Comparison of ENCODE assay signal across 7 cellular contexts in genomic region chr11:67583319-67584204, GRCh38. TPM values are rescaled to one million over a fixed set of nuclear protein-coding genes. Genes with fewer than 3 reads are reported as not detected.
DNase-seq lines count a peak whose midpoint lies in the region; ATAC-seq, FAIRE-seq and TF ChIP-seq lines count a peak whose summit lies in the region.

Gene GSTP1 (plus strand): TSS chr11:67583812. CDS start chr11:67583844, 32 bp downstream.

- DNase-seq in GM12892 (ENCODE audit: insufficient read length) (peak; percentile 79), NCI-H2196 treated with DMSO at 0.1 percent for 48 hours (lab: John Stamatoyannopoulos, UW; ENCODE audit: unreplicated experiment) (peak; percentile 76)
- peak; percentile 90 for DNase-seq in activated CD4-positive, alpha-beta T cell treated with anti-CD3 and anti-CD28 coated beads for 36 hours
- DNase-seq in stimulated activated CD4-positive, alpha-beta T cell treated with anti-CD3 and anti-CD28 coated beads, Interleukin-1b, Interleukin-23, amount 100 ng/mL, for 48 hours = peak; percentile 78

- peak; percentile 98 for TF ChIP-seq POLR2A in GM12892 (IDR thresholded peaks at IDR 0.05; ENCODE audit: low read depth, low read length)

- peak; percentile 84 for FAIRE-seq in GM12892 (lab: Jason Lieb, UNC)

- H3K4me1 Mint-ChIP-seq in activated CD4-positive, alpha-beta T cell treated with anti-CD3 and anti-CD28 coated beads for 36 hours = peaks cover 52% of the 10 kb centered on the region

- intact Hi-C loops in activated CD4-positive, alpha-beta T cell treated with anti-CD3 and anti-CD28 coated beads for 36 hours (cut with DNase I, micrococcal nuclease) = loop anchor here (1.0 to 5.0 kb wide), 6 partner anchors 23 to 296 kb away; partner anchors contain the start of genes NDUFV1 (in 2 of the 2), ANKRD13D (in 1 of the 2), CDK2AP2 (in 1 of the 2) and NUDT8 (in 1 of the 2)

- CTCF ChIA-PET in activated CD4-positive, alpha-beta T cell treated with anti-CD3 and anti-CD28 coated beads for 36 hours (lab: Charles Lee) = interaction anchor here (1.0 to 2.8 kb wide), 7 partner anchors 9 to 346 kb away, joined by 3 to 11 read pairs (median 3); no protein-coding TSS in a partner anchor

- POLR2A ChIA-PET in activated CD4-positive, alpha-beta T cell treated with anti-CD3 and anti-CD28 coated beads for 36 hours (lab: Charles Lee) = interaction anchor here (0.6 to 0.8 kb wide), 3 partner anchors 30 to 170 kb away, joined by 3 to 6 read pairs (median 3); no protein-coding TSS in a partner anchor

- H3K4me3 Mint-ChIP-seq in activated CD4-positive, alpha-beta T cell treated with anti-CD3 and anti-CD28 coated beads for 36 hours = peak within 1 kb of the TSS; percentile 89

- H3K27ac ChIP-seq in cingulate gyrus (ENCODE audit: low read depth, low read length) = peak within 1 kb of the TSS; percentile 89
- H3K27ac ChIP-seq in layer of hippocampus (ENCODE audit: low read depth, low read length) = peak within 1 kb of the TSS; percentile 94

- peak within 1 kb of the TSS; percentile 94 for H3K27ac Mint-ChIP-seq in activated CD4-positive, alpha-beta T cell treated with anti-CD3 and anti-CD28 coated beads for 36 hours

- peaks cover 9% of the 10 kb centered on the region for H3K27me3 Mint-ChIP-seq in activated CD4-positive, alpha-beta T cell treated with anti-CD3 and anti-CD28 coated beads for 36 hours

- H3K36me3 Mint-ChIP-seq in activated CD4-positive, alpha-beta T cell treated with anti-CD3 and anti-CD28 coated beads for 36 hours (ENCODE audit: low read depth) = peaks cover 40% of the 10 kb centered on the region

- peaks cover 6% of the 10 kb centered on the region for H3K9me3 Mint-ChIP-seq in activated CD4-positive, alpha-beta T cell treated with anti-CD3 and anti-CD28 coated beads for 36 hours (ENCODE audit: low read depth)

- ATAC-seq in HG02678 (IDR thresholded peaks at IDR 0.05; ENCODE audit: unreplicated experiment) = peak; percentile 68
- peak; percentile 85 for ATAC-seq in activated CD4-positive, alpha-beta T cell treated with anti-CD3 and anti-CD28 coated beads for 36 hours

- H3K27me3 ChIP-seq in layer of hippocampus (ENCODE audit: control insufficient read depth, insufficient read depth, low read length) = no peaks in the 10 kb centered on the region

RNA-seq across cellular contexts. Expression of gene GSTP1, which starts in this region (rescaled TPM):
- polyA plus RNA-seq in GM12892 (2012; ENCODE audit: missing spikeins) = 993 TPM
- 100 to 1,000 TPM; 376 to 463 TPM for total RNA-seq in activated CD4-positive, alpha-beta T cell treated with anti-CD3 and anti-CD28 coated beads for 36 hours

Comparison
In these comparisons a context has a peak if more than half of its experiments do, and no peak if none do; other contexts are left out.
1. Peak in every context shown above with its lines: DNase-seq, ATAC-seq and H3K27ac ChIP-seq.